In the genomic region with DNA sequence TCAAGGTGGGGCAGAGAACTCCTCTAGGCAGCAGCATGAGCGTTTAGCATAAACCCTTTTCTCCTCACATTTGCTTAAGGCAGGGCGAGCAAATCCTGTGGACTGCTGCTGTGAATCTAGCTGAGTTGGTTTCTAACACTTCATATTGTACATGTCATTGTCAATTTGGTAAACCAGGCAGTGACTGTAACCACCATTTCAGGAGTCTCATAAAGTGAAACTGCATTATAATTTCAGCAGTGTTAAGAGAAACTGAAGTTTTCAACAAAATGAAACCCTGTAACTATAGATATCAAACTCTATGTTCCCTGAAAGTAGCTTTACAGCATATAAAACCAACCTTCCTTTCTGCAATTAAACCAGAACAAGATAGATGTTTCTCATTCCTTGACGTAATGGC, we compare ENCODE assay signal across 17 cellular contexts. TPM values are rescaled to one million over a fixed set of nuclear protein-coding genes. Genes with fewer than 3 reads are reported as not detected.
DNase-seq lines count a peak whose midpoint lies in the region; ATAC-seq, FAIRE-seq and TF ChIP-seq lines count a peak whose summit lies in the region.
"Had no signal": no experiment of that assay in that cellular context is flagged by ENCODE, and none has a peak within 500 bp of the region (broad histone marks: within the 10 kb centered on the region; RNA-seq: fewer than 3 reads in every experiment).

No MANE protein-coding gene starts in this region.

- in situ Hi-C loops in K562 (cut with MboI): no loop called here

- H3K4me1 Mint-ChIP-seq in GM23338: peaks cover 37% of the 10 kb centered on the region
- H3K4me1 Mint-ChIP-seq: CD8-positive, alpha-beta memory T cell had no signal

- no peak overlapping the region for H3K4me3 Mint-ChIP-seq in GM23338
- H3K4me3 Mint-ChIP-seq: CD8-positive, alpha-beta memory T cell; HFFc6 had no signal

- no peak for FAIRE-seq in K562 (lab: Jason Lieb, UNC)
- FAIRE-seq: GM19239 had no signal

- intact Hi-C loops in K562 (cut with micrococcal nuclease) (no loop called here), Right ventricle myocardium superior (cut with DNase I) (no loop called here)

- no peak overlapping the region for H3K56ac ChIP-seq in mesendoderm (ENCODE audit: low read length)

- no TSS peak for BruUV-seq in K562 (replicated peaks; lab: Mats Ljungman, UMichigan)

- H3K23ac ChIP-seq in mesendoderm (ENCODE audit: low read length): no peak overlapping the region

- no peak overlapping the region for H2AK5ac ChIP-seq in mesendoderm (ENCODE audit: low read length)

- H2BK15ac ChIP-seq in mesendoderm (replicated peaks; ENCODE audit: low read depth): peak overlapping the region; percentile 76

- no peak for DNase-seq in GM23338 (ENCODE audit: low spot score)
- no peak for DNase-seq in K562 (ENCODE audit: extremely low read depth in 1 of 4, low spot score in 3 of 4)
- peak; percentile 15 for DNase-seq in mesendoderm
- no peak for DNase-seq in Right ventricle myocardium superior
- DNase-seq in stimulated activated naive CD8-positive, alpha-beta T cell treated with anti-CD3 and anti-CD28 coated beads, Interleukin-15, Interleukin-2, amounts not matched to agents 100 U/mL and 50 U/mL, for 24 hours: no peak
- no peak for DNase-seq in epidermal melanocyte (ENCODE audit: insufficient read length, low spot score)
- DNase-seq: CD8-positive, alpha-beta memory T cell; DMS53; GDM1; H7; HFFc6; NCI-H1092; NCI-H1436; NCI-H187 treated with DMSO at 0.1 percent for 48 hours had no signal

- POLR2A ChIA-PET in K562 (lab: Yijun Ruan, JAX): no interaction called here

- TF ChIP-seq EP300 in K562 (IDR thresholded peaks at IDR 0.05; ENCODE audit: low read length): no peak

- peaks cover 23% of the 10 kb centered on the region for H3K9me2 ChIP-seq in GM23338 (ENCODE audit: insufficient read depth)

- H3K4me1 ChIP-seq in GM23338 (ENCODE audit: insufficient read depth): peaks cover 20% of the 10 kb centered on the region
- H3K4me1 ChIP-seq in K562 (replicated peaks in 1 of 2; ENCODE audit: control insufficient read depth in 2 of 2, insufficient read depth in 2 of 2, low read length in 2 of 2): no peaks in the 10 kb centered on the region; a peak in 2 of 5 replicates
- H3K4me1 ChIP-seq in mesendoderm (ENCODE audit: control insufficient read depth, low read depth, low read length): peaks cover 10% of the 10 kb centered on the region

- TF ChIP-seq CTCF in GM23338 (conservative IDR thresholded peaks at IDR 0.05; ENCODE audit: low read depth in 2 of 2) (no peak), K562 (IDR thresholded peaks at IDR 0.05 in 2 of 3, conservative IDR thresholded peaks at IDR 0.05 in 1 of 3; ENCODE audit: insufficient read depth in 2 of 3, low read depth in 1 of 3, low read length in 3 of 3) (no peak)

- H4K8ac ChIP-seq in mesendoderm (ENCODE audit: low read depth, low read length): no peak overlapping the region

- H3K9me1 ChIP-seq in K562 (ENCODE audit: control insufficient read depth, insufficient read depth, low read length): no peaks in the 10 kb centered on the region

- no peaks in the 10 kb centered on the region for H3K27me3 Mint-ChIP-seq in GM23338 (ENCODE audit: insufficient read depth, low read depth, poor library complexity)

- H3K36me3 ChIP-seq in GM23338 (ENCODE audit: insufficient read depth) (no peaks in the 10 kb centered on the region), K562 (ENCODE audit: control insufficient read depth, insufficient read depth, low read length) (no peaks in the 10 kb centered on the region), mesendoderm (ENCODE audit: control insufficient read depth, insufficient read depth, low read length) (no peaks in the 10 kb centered on the region)

- ATAC-seq in GM23338 (no peak), K562 (no peak), Right ventricle myocardium superior (ENCODE audit: poor library complexity) (no peak)
- no peak for ATAC-seq in stimulated activated naive CD8-positive, alpha-beta T cell treated with anti-CD3 and anti-CD28 coated beads, Interleukin-15, Interleukin-2, amounts not matched to agents 100 U/mL and 50 U/mL, for 24 hours

- H3K27ac ChIP-seq in GM23338 (ENCODE audit: low read depth): peak overlapping the region; percentile 81; the same call in 1 of the 2 replicates
- no peak overlapping the region for H3K27ac ChIP-seq in K562 (ENCODE audit: extremely low read depth, low read depth, low read length)
- peak overlapping the region; percentile 87 for H3K27ac ChIP-seq in mesendoderm (ENCODE audit: low read depth, low read length)
- peak overlapping the region; percentile 93 for H3K27ac ChIP-seq in temporal lobe (ENCODE audit: low read depth, low read length)
- H3K27ac ChIP-seq: C4-2B had no signal

- H3K79me1 ChIP-seq in mesendoderm (ENCODE audit: low read length): no peaks in the 10 kb centered on the region

- H3K4me3 ChIP-seq in GM23338: no peak overlapping the region
- no peak overlapping the region for H3K4me3 ChIP-seq in K562
- H3K4me3 ChIP-seq in mesendoderm (ENCODE audit: low read length): no peak overlapping the region

- TF ChIP-seq RAD21 in K562 (CRISPR knock-in tag; conservative IDR thresholded peaks at IDR 0.05 in 1 of 2, IDR thresholded peaks at IDR 0.05 in 1 of 2): no peak

- TF ChIP-seq POLR2A in K562 (conservative IDR thresholded peaks at IDR 0.05): no peak

- 5% methylated on average over 3 of the region's 3 CpGs for WGBS in K562 (ENCODE audit: insufficient coverage, low coverage, missing lambda C conversion rate)
- no CpG with 5 or more reads among the region's 3 CpGs for WGBS in mesendoderm (ENCODE audit: extremely low coverage, insufficient coverage, low lambda C conversion rate)

- H3F3A ChIP-seq in GM23338 (replicated peaks; ENCODE audit: low read depth): no peaks in the 10 kb centered on the region

- no peak overlapping the region for H3K4ac ChIP-seq in mesendoderm (ENCODE audit: low read depth, low read length)

- peaks cover 14% of the 10 kb centered on the region for H3K36me3 Mint-ChIP-seq in GM23338 (ENCODE audit: low read depth)
- H3K36me3 Mint-ChIP-seq: CD8-positive, alpha-beta memory T cell had no signal

- no peaks in the 10 kb centered on the region for H3K27me3 ChIP-seq in GM23338 (ENCODE audit: insufficient read depth)
- H3K27me3 ChIP-seq in K562 (ENCODE audit: control insufficient read depth in 2 of 2, insufficient read depth in 2 of 2, low read length in 2 of 2): no peaks in the 10 kb centered on the region
- H3K27me3 ChIP-seq in mesendoderm (ENCODE audit: insufficient read depth, low read length, poor library complexity): no peaks in the 10 kb centered on the region

- no peak overlapping the region for H3K27ac Mint-ChIP-seq in GM23338
- H3K27ac Mint-ChIP-seq: CD8-positive, alpha-beta memory T cell; HFFc6 had no signal

- H4K20me1 ChIP-seq in GM23338 (replicated peaks; ENCODE audit: insufficient read depth) (no peaks in the 10 kb centered on the region), K562 (replicated peaks; ENCODE audit: control insufficient read depth, insufficient read depth, low read length) (no peaks in the 10 kb centered on the region)

- no peaks in the 10 kb centered on the region for H3K9me3 ChIP-seq in K562 (replicated peaks; ENCODE audit: control insufficient read depth, insufficient read depth, low read depth, low read length)

- peak overlapping the region; percentile 19 for H2AFZ ChIP-seq in GM23338
- peak overlapping the region; percentile 27; the same call in 1 of the 2 replicates for H2AFZ ChIP-seq in K562 (ENCODE audit: low read depth, low read length)

- H3K9me3 Mint-ChIP-seq in GM23338: peaks cover 15% of the 10 kb centered on the region
- H3K9me3 Mint-ChIP-seq: CD8-positive, alpha-beta memory T cell; HFFc6 had no signal

- H4K5ac ChIP-seq in mesendoderm (ENCODE audit: low read length): peak overlapping the region; percentile 84

- H3K79me2 ChIP-seq in GM23338 (replicated peaks; ENCODE audit: insufficient read depth) (no peaks in the 10 kb centered on the region), K562 (ENCODE audit: control insufficient read depth, insufficient read depth, low read length) (no peaks in the 10 kb centered on the region), mesendoderm (ENCODE audit: control insufficient read depth, insufficient read depth, low read length) (no peaks in the 10 kb centered on the region)

- CTCF ChIA-PET in K562 (lab: Yijun Ruan, JAX; ENCODE audit: low intra/inter-chr PET ratio): no interaction called here

- peak overlapping the region; percentile 64 for H2BK120ac ChIP-seq in mesendoderm (ENCODE audit: low read depth, low read length)

- H2BK5ac ChIP-seq in mesendoderm (ENCODE audit: low read length): peak overlapping the region; percentile 85

- H3K9ac ChIP-seq in K562 (ENCODE audit: insufficient read depth in 1 of 2, low read depth in 2 of 2, low read length in 2 of 2) (no peak overlapping the region), mesendoderm (ENCODE audit: low read length) (no peak overlapping the region)

- peak overlapping the region; percentile 98 for H3K18ac ChIP-seq in mesendoderm (ENCODE audit: low read length)

- H3K4me2 ChIP-seq in GM23338 (peak overlapping the region; percentile 64), K562 (ENCODE audit: insufficient read depth, low read length) (no peak overlapping the region), mesendoderm (ENCODE audit: low read length) (no peak overlapping the region)

TF ChIP-seq in K562, 482 proteins besides CTCF, POLR2A, EP300 and RAD21 (continues in another document):
- TF ChIP-seq ZNF311 (CRISPR knock-in tag; IDR thresholded peaks at IDR 0.05) (no peak), EP400 (IDR thresholded peaks at IDR 0.05) (no peak)

RNA-seq across cellular contexts. Expression of a gene that starts 45.8 kb away (rescaled TPM):
- total RNA-seq in GM23338 (2014; rRNA removed; shearing (Covaris generic)): 129 and 132 TPM in 2 replicates
- polyA plus RNA-seq in GM23338 (2016; fragmentation: Nextera tagmentation; extraction: Ambion mirVana) (28.3 and 32.5 TPM in 2 replicates), K562 (2011; rRNA removed) (26.0 and 31.4 TPM in 2 replicates), K562 (2014; fragmentation: Illumina TruSeq; extraction: Trizol) (15.4 and 19.8 TPM in 2 replicates), K562 (2014; fragmentation: Nextera tagmentation; extraction: Ambion mirVana) (1 to 10 TPM; 5.2 to 8.2 TPM), K562 (2014; rRNA removed) (10.9 and 15.1 TPM in 2 replicates)
- 49.3 and 133 TPM in 2 replicates for total RNA-seq in K562 (2011; cell fraction: chromatin; rRNA removed; ENCODE audit: low replicate concordance)
- 34.5 and 44.9 TPM in 2 replicates for total RNA-seq in K562 (2011; cell fraction: nucleolus; rRNA removed)
- total RNA-seq in K562 (2011; cell fraction: nucleoplasm; rRNA removed): 56.6 and 71.8 TPM in 2 replicates
- total RNA-seq in K562 (2014; rRNA removed) (18.7 and 20.9 TPM in 2 replicates), K562 (2014; rRNA removed; fragmentation: Illumina TruSeq; extraction: Trizol) (32.0 and 33.4 TPM in 2 replicates), K562 (2015; rRNA removed; fragmentation: Illumina TruSeq; extraction: Trizol) (28.9 and 29.0 TPM in 2 replicates), K562 (2021) (25.8 and 25.9 TPM in 2 replicates), temporal lobe (53.4 TPM), Right ventricle myocardium superior (7.7 TPM)
- 6.3 and 9.5 TPM in 2 replicates for polyA plus RNA-seq in K562 (2011; cell fraction: cytosol; rRNA removed)
- polyA plus RNA-seq in K562 (2011; cell fraction: nucleus; rRNA removed): 34.5 and 43.8 TPM in 2 replicates
- polyA plus RNA-seq in K562 (2012): 11.9 and 17.3 TPM in 2 replicates
- polyA minus RNA-seq in K562 (2011; rRNA and poly(A)+ RNA removed): 76.8 and 82.8 TPM in 2 replicates
- polyA minus RNA-seq in K562 (2011; cell fraction: cytosol; rRNA and poly(A)+ RNA removed): 20.2 and 32.8 TPM in 2 replicates
- 87.9 and 133 TPM in 2 replicates for polyA minus RNA-seq in K562 (2011; cell fraction: nucleus; rRNA and poly(A)+ RNA removed)
- 56.3 TPM for polyA plus RNA-seq in mesendoderm (2013, experiment 1 of 2)
- polyA plus RNA-seq in mesendoderm (2013, experiment 2 of 2): 55.7 TPM
